11 cellular contexts compared by ENCODE assay signal in genomic region chr9:16257604-16258003, GRCh38.
DNase-seq lines count a peak whose midpoint lies in the region; ATAC-seq, FAIRE-seq and TF ChIP-seq lines count a peak whose summit lies in the region.
"Had no signal": no experiment of that assay in that cellular context is flagged by ENCODE, and none has a peak within 500 bp of the region (broad histone marks: within the 10 kb centered on the region; RNA-seq: fewer than 3 reads in every experiment).

No MANE protein-coding gene starts in this region.

- H3K36me3 ChIP-seq in IMR-90 (ENCODE audit: control insufficient read depth, insufficient read depth, low read length) (no peaks in the 10 kb centered on the region), GM12878 (ENCODE audit: control insufficient read depth in 2 of 2, insufficient read depth in 2 of 2, low read length in 1 of 2) (no peaks in the 10 kb centered on the region), left lung (no peaks in the 10 kb centered on the region)

- peak; percentile 48 for TF ChIP-seq RAD21 in IMR-90 (IDR thresholded peaks at IDR 0.05; ENCODE audit: low read length)
- peak; percentile 15; the same call in 1 of the 2 replicates for TF ChIP-seq RAD21 in GM12878 (IDR thresholded peaks at IDR 0.05; ENCODE audit: insufficient read depth, low read depth, low read length)

- TF ChIP-seq EP300 in GM12878 (IDR thresholded peaks at IDR 0.05; ENCODE audit: borderline replicate concordance in 1 of 2, control insufficient read depth in 1 of 2, low read depth in 2 of 2, low read length in 2 of 2): no peak

- no peak overlapping the region for H3K14ac ChIP-seq in IMR-90 (replicated peaks; ENCODE audit: low read depth, low read length)

- H2BK15ac ChIP-seq in IMR-90 (ENCODE audit: low read depth, low read length): no peak overlapping the region

- WGBS in IMR-90 (ENCODE audit: extremely low coverage in 2 of 2, insufficient read length in 1 of 2), 2 experiments: 100% methylated on average over 1 of the region's 2 CpGs; no CpG with 5 or more reads in 1 of the 2 experiments
- 29% methylated on average over 2 of the region's 2 CpGs for WGBS in GM12878 (ENCODE audit: insufficient coverage, insufficient replicate concordance, low lambda C conversion rate, missing lambda C conversion rate)

- H4K8ac ChIP-seq in IMR-90 (ENCODE audit: low read depth in 2 of 2, low read length in 2 of 2): no peak overlapping the region

- H3K23ac ChIP-seq in IMR-90 (ENCODE audit: low read depth, low read length): no peak overlapping the region; the same call in 1 of the 2 replicates

- CTCF ChIA-PET in IMR-90 (lab: Yijun Ruan, JAX) (interaction anchor here (0.6 to 2.2 kb wide), 4 partner anchors 10 to 258 kb away, joined by 3 to 8 read pairs (median 6); no protein-coding TSS in a partner anchor), GM12878 (lab: Yijun Ruan, JAX) (interaction anchor here (0.7 kb wide), 1 partner anchor 9 kb away, joined by 3 read pairs; no protein-coding TSS in a partner anchor)

- peak; percentile 56 for TF ChIP-seq CTCF in IMR-90 (conservative IDR thresholded peaks at IDR 0.05; ENCODE audit: low read depth, low read length)
- TF ChIP-seq CTCF in GM12878 (IDR thresholded peaks at IDR 0.05 in 2 of 3, conservative IDR thresholded peaks at IDR 0.05 in 1 of 3; ENCODE audit: control insufficient read depth in 2 of 3, extremely low read depth in 1 of 3, insufficient read depth in 1 of 3, low read depth in 3 of 3, low read length in 3 of 3): peak; percentile 22 to 38 (median 32); a peak in 3 of 6 replicates
- peak; percentile 12 to 24 for TF ChIP-seq CTCF in left lung (IDR thresholded peaks at IDR 0.05)

- intact Hi-C loops in IMR-90 (cut with micrococcal nuclease): no loop called here
- intact Hi-C loops in GM12878 (cut with micrococcal nuclease; ENCODE audit: unreplicated experiment): no loop called here
- intact Hi-C loops in left lung (cut with DNase I): no loop called here

- no peak overlapping the region for H2AK9ac ChIP-seq in IMR-90 (replicated peaks; ENCODE audit: low read depth, low read length, poor library complexity)

- H3K27me3 ChIP-seq in IMR-90 (ENCODE audit: control insufficient read depth, insufficient read depth, low read length): peaks cover 1% of the 10 kb centered on the region
- H3K27me3 ChIP-seq in GM12878 (replicated peaks in 1 of 2; ENCODE audit: control insufficient read depth in 2 of 2, insufficient read depth in 2 of 2, low read length in 1 of 2): no peaks in the 10 kb centered on the region
- no peaks in the 10 kb centered on the region for H3K27me3 ChIP-seq in left lung

- H2AFZ ChIP-seq in IMR-90 (replicated peaks; ENCODE audit: low read length, poor library complexity): no peak overlapping the region
- H2AFZ ChIP-seq in GM12878 (ENCODE audit: control insufficient read depth, low read depth, low read length): no peak overlapping the region

- ATAC-seq in IMR-90 (ENCODE audit: low read depth) (0 out of 2 replicates have a peak, but pooled peaks have one; percentile 40), GM12878 (peak; percentile 53), left lung (no peak)
- ATAC-seq: activated CD8-positive, alpha-beta T cell treated with anti-CD3 and anti-CD28 coated beads, Interleukin-2, amount 10 ng/mL, durations not matched to agents 7 days and 5 days had no signal

- H3K79me2 ChIP-seq in GM12878 (ENCODE audit: control insufficient read depth, insufficient read depth, low read length): no peaks in the 10 kb centered on the region

- H3K79me1 ChIP-seq in IMR-90 (ENCODE audit: low read depth in 1 of 2, low read length in 2 of 2): no peaks in the 10 kb centered on the region

- no peak overlapping the region for H2BK20ac ChIP-seq in IMR-90 (ENCODE audit: low read depth, low read length)

- SMC1A ChIA-PET in GM12878 (lab: Charles Lee; ENCODE audit: uncharacterized antibody, unreplicated experiment): interaction anchor here (1.4 kb wide), 1 partner anchor 218 kb away, joined by 3 read pairs; no protein-coding TSS in a partner anchor

- H3K4ac ChIP-seq in IMR-90 (ENCODE audit: low read depth, low read length): no peak overlapping the region

- H3K9me3 ChIP-seq in IMR-90 (ENCODE audit: control insufficient read depth, insufficient read depth, low read length) (no peaks in the 10 kb centered on the region), GM12878 (replicated peaks; ENCODE audit: control insufficient read depth, insufficient read depth, low read length) (no peaks in the 10 kb centered on the region), left lung (no peaks in the 10 kb centered on the region)
- H3K9me3 ChIP-seq: Caco-2 had no signal

- RAD21 ChIA-PET in GM12878 (lab: Charles Lee; ENCODE audit: unreplicated experiment): no interaction called here

- peak overlapping the region; percentile 40; the same call in 1 of the 2 replicates for H2AK5ac ChIP-seq in IMR-90 (ENCODE audit: low read depth, low read length)

- H3K4me1 ChIP-seq in IMR-90 (ENCODE audit: control insufficient read depth, insufficient read depth, low read length) (peaks cover 4% of the 10 kb centered on the region; the same call in 1 of the 2 replicates), GM12878 (ENCODE audit: control insufficient read depth, insufficient read depth, low read length) (no peaks in the 10 kb centered on the region), left lung (no peaks in the 10 kb centered on the region)
- H3K4me1 ChIP-seq: Caco-2 had no signal

- BruUV-seq in IMR-90 (replicated peaks; lab: Mats Ljungman, UMichigan) (no TSS peak), GM12878 (replicated peaks; lab: Mats Ljungman, UMichigan) (no TSS peak)

- H3K4me3 ChIP-seq in IMR-90 (ENCODE audit: insufficient read depth, low read depth, low read length) (no peak overlapping the region), GM12878 (no peak overlapping the region), left lung (no peak overlapping the region)

- DNase-seq in AG08395 (ENCODE audit: low spot score) (peak; percentile 40), IMR-90 (no peak), GM12878 (ENCODE audit: low read depth, low spot score) (no peak), left lung (no peak), NCI-H345 (lab: John Stamatoyannopoulos, UW) (no peak), putamen (ENCODE audit: low spot score) (no peak), GM19240 (ENCODE audit: insufficient read length, low spot score) (no peak), NCI-H2081 (lab: John Stamatoyannopoulos, UW) (no peak)
- DNase-seq: activated CD8-positive, alpha-beta T cell treated with anti-CD3 and anti-CD28 coated beads, Interleukin-2, amount 10 ng/mL, durations not matched to agents 7 days and 5 days; Caco-2; SHP77 treated with DMSO at 0.1 percent for 48 hours had no signal

- no peak overlapping the region for H3K56ac ChIP-seq in IMR-90 (ENCODE audit: extremely low read depth, insufficient read depth, low read length)

- TF ChIP-seq POLR2A in IMR-90 (IDR thresholded peaks at IDR 0.05; ENCODE audit: low read depth, low read length): no peak
- TF ChIP-seq POLR2A in GM12878 (IDR thresholded peaks at IDR 0.05; ENCODE audit: low read depth, low read length): no peak

- no peaks in the 10 kb centered on the region; the same call in 1 of the 2 replicates for H3K9me1 ChIP-seq in IMR-90 (ENCODE audit: insufficient read depth, low read length)

- no peak overlapping the region for H3K27ac ChIP-seq in IMR-90 (ENCODE audit: insufficient read depth, low read length)
- no peak overlapping the region for H3K27ac ChIP-seq in GM12878 (ENCODE audit: control insufficient read depth, insufficient read depth)
- H3K27ac ChIP-seq in left lung: no peak overlapping the region

- no peak overlapping the region for H4K91ac ChIP-seq in IMR-90 (ENCODE audit: insufficient read depth, low read depth, low read length)

- in situ Hi-C loops in IMR-90 (cut with MboI; ENCODE audit: low sequenced_read_pairs) (no loop called here), GM12878 (cut with MboI) (no loop called here)

- POLR2A ChIA-PET in IMR-90 (lab: Charles Lee; ENCODE audit: unreplicated experiment): no interaction called here
- POLR2A ChIA-PET in GM12878 (lab: Charles Lee): no interaction called here

- dilution Hi-C loops in IMR-90 (cut with HindIII; ENCODE audit: low sequenced_read_pairs, unreplicated experiment): no loop called here

- H2BK5ac ChIP-seq in IMR-90 (ENCODE audit: low read depth, low read length, poor library complexity, severe bottlenecking): no peak overlapping the region

- no peak overlapping the region for H4K5ac ChIP-seq in IMR-90 (ENCODE audit: low read depth, low read length)

- H3K4me2 ChIP-seq in IMR-90 (ENCODE audit: low read depth, low read length) (no peak overlapping the region), GM12878 (ENCODE audit: control insufficient read depth, insufficient read depth) (no peak overlapping the region)

- H3K9ac ChIP-seq in IMR-90 (ENCODE audit: low read depth, low read length) (no peak overlapping the region), GM12878 (ENCODE audit: control insufficient read depth, insufficient read depth, low read length) (no peak overlapping the region)

- H2BK120ac ChIP-seq in IMR-90 (ENCODE audit: low read depth, low read length): no peak overlapping the region

- no peak overlapping the region for H3K18ac ChIP-seq in IMR-90 (ENCODE audit: low read depth, low read length)

- no peaks in the 10 kb centered on the region for H4K20me1 ChIP-seq in IMR-90 (ENCODE audit: insufficient read depth, low read length)
- H4K20me1 ChIP-seq in GM12878 (ENCODE audit: control insufficient read depth, insufficient read depth): no peaks in the 10 kb centered on the region

- FAIRE-seq in GM12878 (lab: Jason Lieb, UNC): no peak

TF ChIP-seq in IMR-90, 13 proteins besides CTCF, POLR2A, EP300 and RAD21:
- TF ChIP-seq SMC3 (IDR thresholded peaks at IDR 0.05; ENCODE audit: low read depth, low read length) (peak; percentile 30; the same call in 1 of the 2 replicates), MAFK (IDR thresholded peaks at IDR 0.05; ENCODE audit: low read depth, low read length) (no peak)

TF ChIP-seq in GM12878, 131 proteins besides CTCF, POLR2A, EP300 and RAD21:
- 0 out of 2 replicates have a peak, but pooled peaks have one; percentile 5 for TF ChIP-seq SMC3 (IDR thresholded peaks at IDR 0.05; ENCODE audit: borderline replicate concordance, low read length)
- TF ChIP-seq ZNF217 (IDR thresholded peaks at IDR 0.05): no peak
- no peak for TF ChIP-seq ATF7 (IDR thresholded peaks at IDR 0.05; ENCODE audit: low read depth)
- no peak for TF ChIP-seq NR2C2 (IDR thresholded peaks at IDR 0.05; ENCODE audit: borderline replicate concordance, control insufficient read depth, insufficient read length, low read depth)
